2 cellular contexts compared by ENCODE assay signal in the genomic region with DNA sequence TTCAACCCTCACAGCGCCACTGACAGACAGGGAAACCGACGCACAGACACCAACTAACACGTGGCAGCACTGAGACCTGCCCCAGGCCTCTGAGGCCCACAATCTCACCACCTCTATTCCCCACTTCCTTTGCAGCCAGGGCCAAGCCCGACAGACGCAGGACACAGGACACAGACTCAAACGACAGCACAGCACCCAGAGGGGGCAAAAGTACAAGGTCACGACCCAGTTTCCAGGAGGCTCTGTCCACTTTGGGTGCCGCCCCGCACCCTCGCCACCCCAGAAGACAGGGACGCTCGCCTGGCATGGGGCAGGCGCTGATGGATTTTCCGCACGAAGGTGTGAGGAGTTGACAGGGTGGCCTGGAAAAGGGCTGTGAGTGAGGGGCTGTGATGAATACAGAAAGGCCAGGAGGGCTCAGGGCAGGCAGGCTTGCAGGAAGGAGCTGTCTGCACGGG.
TF ChIP-seq lines count a peak whose summit lies in the region.

No MANE protein-coding gene starts in this region.

TF ChIP-seq in GM23338, 12 proteins besides CTCF, POLR2A, EP300 and RAD21 (continues in another document):
- no peak for TF ChIP-seq EZH2phosphoT487 (IDR thresholded peaks at IDR 0.05; ENCODE audit: unreplicated experiment)
- no peak for TF ChIP-seq CREB1 (CRISPR knock-in tag; IDR thresholded peaks at IDR 0.05; ENCODE audit: low read depth)
- no peak for TF ChIP-seq ZNF114 (CRISPR knock-in tag; IDR thresholded peaks at IDR 0.05)
- no peak for TF ChIP-seq NANOG (IDR thresholded peaks at IDR 0.05; ENCODE audit: borderline replicate concordance)
- no peak for TF ChIP-seq STAT1 (IDR thresholded peaks at IDR 0.05; ENCODE audit: unreplicated experiment)
- TF ChIP-seq, protein P1, sequence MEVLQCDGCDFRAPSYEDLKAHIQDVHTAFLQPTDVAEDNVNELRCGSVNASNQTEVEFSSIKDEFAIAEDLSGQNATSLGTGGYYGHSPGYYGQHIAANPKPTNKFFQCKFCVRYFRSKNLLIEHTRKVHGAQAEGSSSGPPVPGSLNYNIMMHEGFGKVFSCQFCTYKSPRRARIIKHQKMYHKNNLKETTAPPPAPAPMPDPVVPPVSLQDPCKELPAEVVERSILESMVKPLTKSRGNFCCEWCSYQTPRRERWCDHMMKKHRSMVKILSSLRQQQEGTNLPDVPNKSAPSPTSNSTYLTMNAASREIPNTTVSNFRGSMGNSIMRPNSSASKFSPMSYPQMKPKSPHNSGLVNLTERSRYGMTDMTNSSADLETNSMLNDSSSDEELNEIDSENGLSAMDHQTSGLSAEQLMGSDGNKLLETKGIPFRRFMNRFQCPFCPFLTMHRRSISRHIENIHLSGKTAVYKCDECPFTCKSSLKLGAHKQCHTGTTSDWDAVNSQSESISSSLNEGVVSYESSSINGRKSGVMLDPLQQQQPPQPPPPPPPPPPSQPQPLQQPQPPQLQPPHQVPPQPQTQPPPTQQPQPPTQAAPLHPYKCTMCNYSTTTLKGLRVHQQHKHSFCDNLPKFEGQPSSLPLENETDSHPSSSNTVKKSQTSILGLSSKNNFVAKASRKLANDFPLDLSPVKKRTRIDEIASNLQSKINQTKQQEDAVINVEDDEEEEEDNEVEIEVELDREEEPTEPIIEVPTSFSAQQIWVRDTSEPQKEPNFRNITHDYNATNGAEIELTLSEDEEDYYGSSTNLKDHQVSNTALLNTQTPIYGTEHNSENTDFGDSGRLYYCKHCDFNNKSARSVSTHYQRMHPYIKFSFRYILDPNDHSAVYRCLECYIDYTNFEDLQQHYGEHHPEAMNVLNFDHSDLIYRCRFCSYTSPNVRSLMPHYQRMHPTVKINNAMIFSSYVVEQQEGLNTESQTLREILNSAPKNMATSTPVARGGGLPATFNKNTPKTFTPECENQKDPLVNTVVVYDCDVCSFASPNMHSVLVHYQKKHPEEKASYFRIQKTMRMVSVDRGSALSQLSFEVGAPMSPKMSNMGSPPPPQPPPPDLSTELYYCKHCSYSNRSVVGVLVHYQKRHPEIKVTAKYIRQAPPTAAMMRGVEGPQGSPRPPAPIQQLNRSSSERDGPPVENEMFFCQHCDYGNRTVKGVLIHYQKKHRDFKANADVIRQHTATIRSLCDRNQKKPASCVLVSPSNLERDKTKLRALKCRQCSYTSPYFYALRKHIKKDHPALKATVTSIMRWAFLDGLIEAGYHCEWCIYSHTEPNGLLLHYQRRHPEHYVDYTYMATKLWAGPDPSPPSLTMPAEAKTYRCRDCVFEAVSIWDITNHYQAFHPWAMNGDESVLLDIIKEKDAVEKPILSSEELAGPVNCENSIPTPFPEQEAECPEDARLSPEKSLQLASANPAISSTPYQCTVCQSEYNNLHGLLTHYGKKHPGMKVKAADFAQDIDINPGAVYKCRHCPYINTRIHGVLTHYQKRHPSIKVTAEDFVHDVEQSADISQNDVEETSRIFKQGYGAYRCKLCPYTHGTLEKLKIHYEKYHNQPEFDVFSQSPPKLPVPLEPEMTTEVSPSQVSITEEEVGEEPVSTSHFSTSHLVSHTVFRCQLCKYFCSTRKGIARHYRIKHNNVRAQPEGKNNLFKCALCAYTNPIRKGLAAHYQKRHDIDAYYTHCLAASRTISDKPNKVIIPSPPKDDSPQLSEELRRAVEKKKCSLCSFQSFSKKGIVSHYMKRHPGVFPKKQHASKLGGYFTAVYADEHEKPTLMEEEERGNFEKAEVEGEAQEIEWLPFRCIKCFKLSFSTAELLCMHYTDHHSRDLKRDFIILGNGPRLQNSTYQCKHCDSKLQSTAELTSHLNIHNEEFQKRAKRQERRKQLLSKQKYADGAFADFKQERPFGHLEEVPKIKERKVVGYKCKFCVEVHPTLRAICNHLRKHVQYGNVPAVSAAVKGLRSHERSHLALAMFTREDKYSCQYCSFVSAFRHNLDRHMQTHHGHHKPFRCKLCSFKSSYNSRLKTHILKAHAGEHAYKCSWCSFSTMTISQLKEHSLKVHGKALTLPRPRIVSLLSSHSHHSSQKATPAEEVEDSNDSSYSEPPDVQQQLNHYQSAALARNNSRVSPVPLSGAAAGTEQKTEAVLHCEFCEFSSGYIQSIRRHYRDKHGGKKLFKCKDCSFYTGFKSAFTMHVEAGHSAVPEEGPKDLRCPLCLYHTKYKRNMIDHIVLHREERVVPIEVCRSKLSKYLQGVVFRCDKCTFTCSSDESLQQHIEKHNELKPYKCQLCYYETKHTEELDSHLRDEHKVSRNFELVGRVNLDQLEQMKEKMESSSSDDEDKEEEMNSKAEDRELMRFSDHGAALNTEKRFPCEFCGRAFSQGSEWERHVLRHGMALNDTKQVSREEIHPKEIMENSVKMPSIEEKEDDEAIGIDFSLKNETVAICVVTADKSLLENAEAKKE (CRISPR knock-in tag; IDR thresholded peaks at IDR 0.05), result no peak
- TF ChIP-seq POLR2AphosphoS5 (IDR thresholded peaks at IDR 0.05; ENCODE audit: low read depth), result no peak
- TF ChIP-seq EZH2 (IDR thresholded peaks at IDR 0.05; ENCODE audit: low read depth, unreplicated experiment), result no peak
- TF ChIP-seq ETS1 (IDR thresholded peaks at IDR 0.05), result no peak
- TF ChIP-seq JUNB (IDR thresholded peaks at IDR 0.05; ENCODE audit: unreplicated experiment), result no peak
- no peak for TF ChIP-seq ZNF331 (CRISPR knock-in tag; IDR thresholded peaks at IDR 0.05; ENCODE audit: low read depth)

TF ChIP-seq in H1, 55 proteins besides CTCF, POLR2A, EP300 and RAD21:
- TF ChIP-seq SP2 (IDR thresholded peaks at IDR 0.05; ENCODE audit: low read length) (no peak), EGR1 (IDR thresholded peaks at IDR 0.05; ENCODE audit: borderline replicate concordance, low read depth, low read length) (no peak), SUZ12 (IDR thresholded peaks at IDR 0.05; ENCODE audit: low read length) (no peak), GABPA (IDR thresholded peaks at IDR 0.05; ENCODE audit: borderline replicate concordance, insufficient read depth, low read length) (no peak), JUND (IDR thresholded peaks at IDR 0.05; ENCODE audit: low read length) (no peak), TBP (IDR thresholded peaks at IDR 0.05; ENCODE audit: low read depth, low read length) (no peak), KDM5A (IDR thresholded peaks at IDR 0.05; ENCODE audit: low read length) (no peak), SIRT6 (IDR thresholded peaks at IDR 0.05; ENCODE audit: low read length) (no peak), CREB1 (IDR thresholded peaks at IDR 0.05) (no peak), GTF2F1 (IDR thresholded peaks at IDR 0.05; ENCODE audit: borderline replicate concordance, low read depth, low read length) (no peak), JUN (IDR thresholded peaks at IDR 0.05; ENCODE audit: low read depth, low read length) (no peak), CHD2 (IDR thresholded peaks at IDR 0.05; ENCODE audit: low read length) (no peak)
